Comparison of ENCODE assay signal across 10 cellular contexts in genomic region chr7:33039905-33040292, GRCh38. TPM values are rescaled to one million over a fixed set of nuclear protein-coding genes. Genes with fewer than 3 reads are reported as not detected.
A peak's percentile ranks its signal among the peaks of the same experiment; 100 is the strongest.
DNase-seq lines count a peak whose midpoint lies in the region; ATAC-seq and TF ChIP-seq lines count a peak whose summit lies in the region.
"Had no signal": no experiment of that assay in that cellular context is flagged by ENCODE, and none has a peak within 500 bp of the region (broad histone marks: within the 10 kb centered on the region; RNA-seq: fewer than 3 reads in every experiment).

No MANE protein-coding gene starts in this region.

- no peaks in the 10 kb centered on the region for H3K27me3 ChIP-seq in brain microvascular endothelial cell (replicated peaks)
- H3K27me3 ChIP-seq in mononuclear cell (ENCODE audit: insufficient read depth, low read length): no peaks in the 10 kb centered on the region

- TF ChIP-seq CTCF in brain microvascular endothelial cell (IDR thresholded peaks at IDR 0.05; ENCODE audit: low read depth, low read length, missing control alignments): no peak

- H3K27ac ChIP-seq in brain microvascular endothelial cell (peak overlapping the region; percentile 15), urinary bladder (ENCODE audit: low read depth) (no peak overlapping the region)

- 46% methylated on average over 1 of the region's 1 CpG for WGBS in urinary bladder

- peak overlapping the region; percentile 90 for H3K27ac Mint-ChIP-seq in activated naive CD4-positive, alpha-beta T cell treated with anti-CD3 and anti-CD28 coated beads, Interleukin-2, amount 50 U/mL, for 24 hours

- in situ Hi-C loops in brain microvascular endothelial cell (cut with HindIII; ENCODE audit: low pct_ligation_motif_present, low sequenced_read_pairs): no loop called here

- ATAC-seq in HG03442 (IDR thresholded peaks at IDR 0.05; ENCODE audit: unreplicated experiment): no peak

- peak overlapping the region; percentile 88 for H3K4me3 Mint-ChIP-seq in activated naive CD4-positive, alpha-beta T cell treated with anti-CD3 and anti-CD28 coated beads, Interleukin-2, amount 50 U/mL, for 24 hours

- H3K4me3 ChIP-seq in brain microvascular endothelial cell (ENCODE audit: low read depth, low read length) (peak overlapping the region; percentile 39), mononuclear cell (ENCODE audit: low read length) (peak overlapping the region; percentile 37), urinary bladder (ENCODE audit: low read depth, low read length) (peak overlapping the region; percentile 26)

- peaks cover 2% of the 10 kb centered on the region for H3K36me3 Mint-ChIP-seq in activated naive CD4-positive, alpha-beta T cell treated with anti-CD3 and anti-CD28 coated beads, Interleukin-2, amount 50 U/mL, for 24 hours

- DNase-seq in activated naive CD4-positive, alpha-beta T cell treated with Interleukin-2 at 50 U/mL for 16 hours: no peak
- DNase-seq in brain microvascular endothelial cell (no peak), NCI-H2081 (lab: John Stamatoyannopoulos, UW) (no peak), MV-4-11 (lab: John Stamatoyannopoulos, UW) (no peak)
- DNase-seq: activated CD4-positive, alpha-beta T cell treated with anti-CD3 and anti-CD28 coated beads for 4 hours; DMS 273 treated with DMSO at 0.1 percent for 48 hours had no signal

- H3K27me3 Mint-ChIP-seq in activated naive CD4-positive, alpha-beta T cell treated with anti-CD3 and anti-CD28 coated beads, Interleukin-2, amount 50 U/mL, for 24 hours: no peaks in the 10 kb centered on the region

- no peaks in the 10 kb centered on the region for H3K9me3 ChIP-seq in mononuclear cell (ENCODE audit: low read depth, low read length)

- H3K9me3 Mint-ChIP-seq in activated naive CD4-positive, alpha-beta T cell treated with anti-CD3 and anti-CD28 coated beads, Interleukin-2, amount 50 U/mL, for 24 hours: no peaks in the 10 kb centered on the region

- H3K4me1 Mint-ChIP-seq in activated naive CD4-positive, alpha-beta T cell treated with anti-CD3 and anti-CD28 coated beads, Interleukin-2, amount 50 U/mL, for 24 hours: peaks cover 69% of the 10 kb centered on the region

- H3K36me3 ChIP-seq in brain microvascular endothelial cell (replicated peaks) (no peaks in the 10 kb centered on the region), urinary bladder (ENCODE audit: insufficient read depth) (no peaks in the 10 kb centered on the region)

- H3K4me1 ChIP-seq in mononuclear cell (ENCODE audit: insufficient read depth, low read length) (peaks cover 23% of the 10 kb centered on the region), urinary bladder (ENCODE audit: insufficient read depth) (no peaks in the 10 kb centered on the region)

RNA-seq across cellular contexts. Expression of gene NT5C3A, which starts 22.7 kb away (rescaled TPM):
- 122 TPM for total RNA-seq in mononuclear cell
- total RNA-seq in urinary bladder: 61.4 TPM
- polyA plus RNA-seq in urinary bladder: 15.8 TPM
